In the genomic region with DNA sequence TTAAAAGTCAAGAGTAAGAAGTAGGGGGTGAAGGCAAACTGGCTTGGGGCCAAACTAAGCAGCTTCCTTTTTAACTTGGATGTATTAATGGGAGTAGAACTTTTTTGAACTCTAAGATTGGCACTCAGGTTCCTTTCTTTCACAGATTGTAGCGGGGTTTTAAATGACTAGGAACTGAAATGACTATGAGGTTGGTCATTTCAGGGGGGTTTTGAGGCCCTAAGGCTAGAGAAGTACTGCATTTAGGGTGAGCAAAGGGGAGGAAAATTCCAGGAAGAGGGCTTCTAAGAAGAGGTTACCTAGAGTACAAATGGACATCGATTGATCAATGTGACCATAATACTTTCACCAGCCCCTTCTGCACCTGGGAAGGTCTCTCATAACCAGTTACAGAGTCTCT, we compare ENCODE assay signal across 17 cellular contexts.
A peak's percentile ranks its signal among the peaks of the same experiment; 100 is the strongest.
DNase-seq lines count a peak whose midpoint lies in the region; ATAC-seq, FAIRE-seq and TF ChIP-seq lines count a peak whose summit lies in the region.
"Had no signal": no experiment of that assay in that cellular context is flagged by ENCODE, and none has a peak within 500 bp of the region (broad histone marks: within the 10 kb centered on the region; RNA-seq: fewer than 3 reads in every experiment).

No MANE protein-coding gene starts in this region.

- dilution Hi-C loops in mammary epithelial cell (cut with HindIII; ENCODE audit: low sequenced_read_pairs): no loop called here

- H3K79me2 ChIP-seq in mammary epithelial cell (ENCODE audit: insufficient read depth, low read length): no peaks in the 10 kb centered on the region

- no peak overlapping the region for H3K4me3 Mint-ChIP-seq in activated CD8-positive, alpha-beta T cell treated with anti-CD3 and anti-CD28 coated beads, Interleukin-2, amount 10 ng/mL, durations not matched to agents 7 days and 5 days
- no peak overlapping the region for H3K4me3 Mint-ChIP-seq in activated CD8-positive, alpha-beta T cell treated with anti-CD3 and anti-CD28 coated beads for 36 hours
- H3K4me3 Mint-ChIP-seq in MCF 10A (ENCODE audit: unreplicated experiment): no peak overlapping the region
- H3K4me3 Mint-ChIP-seq: CD14-positive monocyte, IgD-negative memory B cell had no signal

- H3K4me2 ChIP-seq in mammary epithelial cell (ENCODE audit: insufficient read depth, low read depth, low read length): no peak overlapping the region

- ATAC-seq in activated CD8-positive, alpha-beta T cell treated with anti-CD3 and anti-CD28 coated beads, Interleukin-2, amount 10 ng/mL, durations not matched to agents 7 days and 5 days: no peak
- no peak for ATAC-seq in activated CD8-positive, alpha-beta T cell treated with anti-CD3 and anti-CD28 coated beads for 36 hours

- H2AFZ ChIP-seq in mammary epithelial cell (ENCODE audit: low read depth, low read length): peak overlapping the region; percentile 18

- peaks cover 65% of the 10 kb centered on the region for H3K36me3 Mint-ChIP-seq in activated CD8-positive, alpha-beta T cell treated with anti-CD3 and anti-CD28 coated beads, Interleukin-2, amount 10 ng/mL, durations not matched to agents 7 days and 5 days (ENCODE audit: low read depth)
- no peaks in the 10 kb centered on the region for H3K36me3 Mint-ChIP-seq in activated CD8-positive, alpha-beta T cell treated with anti-CD3 and anti-CD28 coated beads for 36 hours (ENCODE audit: low read depth)
- no peaks in the 10 kb centered on the region for H3K36me3 Mint-ChIP-seq in MCF 10A (ENCODE audit: insufficient read depth, unreplicated experiment)
- H3K36me3 Mint-ChIP-seq: CD14-positive monocyte had no signal

- peaks cover 3% of the 10 kb centered on the region for H3K9me3 ChIP-seq in mammary epithelial cell (replicated peaks; ENCODE audit: insufficient read depth, low read length)
- H3K9me3 ChIP-seq: HAP-1 had no signal

- intact Hi-C loops in activated CD8-positive, alpha-beta T cell treated with anti-CD3 and anti-CD28 coated beads for 36 hours (cut with micrococcal nuclease): no loop called here
- intact Hi-C loops in mammary epithelial cell (cut with micrococcal nuclease): no loop called here
- intact Hi-C loops in MCF 10A (cut with micrococcal nuclease): no loop called here

- in situ Hi-C loops in mammary epithelial cell (cut with MboI; ENCODE audit: low sequenced_read_pairs in 2 of 2): loop anchor here in 1 of 2 donors (25.0 kb wide), 1 partner anchor 1128 kb away; a partner anchor contains a TSS

- no peak overlapping the region for H3K9ac ChIP-seq in mammary epithelial cell (ENCODE audit: insufficient read depth, low read length)

- H3K4me3 ChIP-seq in mammary epithelial cell (replicated peaks in 1 of 3; ENCODE audit: insufficient read depth in 1 of 3, low read depth in 2 of 3, low read length in 3 of 3): no peak overlapping the region
- H3K4me3 ChIP-seq: HAP-1 had no signal

- H4K20me1 ChIP-seq in mammary epithelial cell (ENCODE audit: insufficient read depth, low read length): no peaks in the 10 kb centered on the region

- CTCF ChIA-PET in activated CD8-positive, alpha-beta T cell treated with anti-CD3 and anti-CD28 coated beads, Interleukin-2, amount 10 ng/mL, durations not matched to agents 7 days and 5 days (lab: Charles Lee): interaction anchor here (0.7 to 1.2 kb wide), 2 partner anchors 12 to 15 kb away, joined by 3 read pairs; no protein-coding TSS in a partner anchor
- CTCF ChIA-PET in activated CD8-positive, alpha-beta T cell treated with anti-CD3 and anti-CD28 coated beads for 36 hours (lab: Charles Lee): interaction anchor here (0.9 to 1.1 kb wide), 2 partner anchors 11 to 20 kb away, joined by 3 to 4 read pairs; no protein-coding TSS in a partner anchor
- CTCF ChIA-PET in mammary epithelial cell (lab: Charles Lee; ENCODE audit: low non-redundant PET): no interaction called here
- CTCF ChIA-PET in MCF 10A (lab: Yijun Ruan, JAX): no interaction called here

- H3K27ac ChIP-seq in mammary epithelial cell (ENCODE audit: insufficient read depth, low read depth, low read length): no peak overlapping the region
- H3K27ac ChIP-seq: 22Rv1 had no signal

- BruUV-seq in mammary epithelial cell (replicated peaks; lab: Mats Ljungman, UMichigan): no TSS peak
- no TSS peak for BruUV-seq in MCF 10A (replicated peaks; lab: Mats Ljungman, UMichigan)

- peak; percentile 33 for FAIRE-seq in GM18507 (lab: Jason Lieb, UNC)
- FAIRE-seq: G401.6, GM12892, H1 had no signal

- TF ChIP-seq CTCF in activated CD8-positive, alpha-beta T cell treated with anti-CD3 and anti-CD28 coated beads for 36 hours (IDR thresholded peaks at IDR 0.05): no peak
- TF ChIP-seq CTCF in mammary epithelial cell (conservative IDR thresholded peaks at IDR 0.05 in 1 of 2, IDR thresholded peaks at IDR 0.05 in 1 of 2; ENCODE audit: extremely low read depth in 1 of 2, insufficient read depth in 1 of 2, low read depth in 1 of 2, low read length in 2 of 2): no peak
- no peak for TF ChIP-seq CTCF in MCF 10A (IDR thresholded peaks at IDR 0.05; ENCODE audit: unreplicated experiment)

- H3K9me3 Mint-ChIP-seq in activated CD8-positive, alpha-beta T cell treated with anti-CD3 and anti-CD28 coated beads, Interleukin-2, amount 10 ng/mL, durations not matched to agents 7 days and 5 days (ENCODE audit: insufficient read depth): peaks cover 30% of the 10 kb centered on the region
- no peaks in the 10 kb centered on the region for H3K9me3 Mint-ChIP-seq in activated CD8-positive, alpha-beta T cell treated with anti-CD3 and anti-CD28 coated beads for 36 hours
- H3K9me3 Mint-ChIP-seq in MCF 10A (ENCODE audit: unreplicated experiment): no peaks in the 10 kb centered on the region
- H3K9me3 Mint-ChIP-seq: IgD-negative memory B cell had no signal

- POLR2A ChIA-PET in activated CD8-positive, alpha-beta T cell treated with anti-CD3 and anti-CD28 coated beads, Interleukin-2, amount 10 ng/mL, durations not matched to agents 7 days and 5 days (lab: Charles Lee): no interaction called here
- POLR2A ChIA-PET in activated CD8-positive, alpha-beta T cell treated with anti-CD3 and anti-CD28 coated beads for 36 hours (lab: Charles Lee): interaction anchor here (1.0 to 1.3 kb wide), 2 partner anchors 10 to 31 kb away, joined by 3 to 5 read pairs; no protein-coding TSS in a partner anchor
- POLR2A ChIA-PET in MCF 10A (lab: Yijun Ruan, JAX): interaction anchor here (1.5 kb wide), 1 partner anchor 11 kb away, joined by 5 read pairs; no protein-coding TSS in a partner anchor

- 100% methylated on average over 2 of the region's 2 CpGs for WGBS in mammary epithelial cell (ENCODE audit: low coverage, missing lambda C conversion rate)

- no peaks in the 10 kb centered on the region for H3K27me3 ChIP-seq in mammary epithelial cell (ENCODE audit: insufficient read depth, low read length)

- DNase-seq in activated CD8-positive, alpha-beta T cell treated with anti-CD3 and anti-CD28 coated beads, Interleukin-2, amount 10 ng/mL, durations not matched to agents 7 days and 5 days: no peak
- DNase-seq in activated CD8-positive, alpha-beta T cell treated with anti-CD3 and anti-CD28 coated beads for 36 hours: no peak
- DNase-seq in mammary epithelial cell: no peak
- no peak for DNase-seq in MCF 10A (ENCODE audit: unreplicated experiment)
- no peak for DNase-seq in GM18507 (ENCODE audit: extremely low spot score, insufficient read length, low read depth)
- DNase-seq in NCI-H226: no peak
- no peak for DNase-seq in NCI-H446 (lab: John Stamatoyannopoulos, UW)
- DNase-seq: Calu3, DMS79 treated with DMSO at 0.1 percent for 48 hours, EL had no signal

- no peaks in the 10 kb centered on the region for H3K36me3 ChIP-seq in mammary epithelial cell (ENCODE audit: insufficient read depth, low read length)
- H3K36me3 ChIP-seq: HAP-1 had no signal

- peaks cover 5% of the 10 kb centered on the region for H3K27me3 Mint-ChIP-seq in activated CD8-positive, alpha-beta T cell treated with anti-CD3 and anti-CD28 coated beads, Interleukin-2, amount 10 ng/mL, durations not matched to agents 7 days and 5 days (ENCODE audit: low read depth)
- H3K27me3 Mint-ChIP-seq in activated CD8-positive, alpha-beta T cell treated with anti-CD3 and anti-CD28 coated beads for 36 hours: peaks cover 4% of the 10 kb centered on the region
- H3K27me3 Mint-ChIP-seq in MCF 10A (ENCODE audit: insufficient read depth, unreplicated experiment): no peaks in the 10 kb centered on the region

- peaks cover 25% of the 10 kb centered on the region for H3K4me1 ChIP-seq in mammary epithelial cell (ENCODE audit: insufficient read depth, low read length)
- H3K4me1 ChIP-seq: HAP-1 had no signal

- H3K4me1 Mint-ChIP-seq in activated CD8-positive, alpha-beta T cell treated with anti-CD3 and anti-CD28 coated beads, Interleukin-2, amount 10 ng/mL, durations not matched to agents 7 days and 5 days (ENCODE audit: low read depth): peaks cover 87% of the 10 kb centered on the region
- peaks cover 50% of the 10 kb centered on the region for H3K4me1 Mint-ChIP-seq in activated CD8-positive, alpha-beta T cell treated with anti-CD3 and anti-CD28 coated beads for 36 hours (ENCODE audit: low read depth)
- H3K4me1 Mint-ChIP-seq in MCF 10A (ENCODE audit: insufficient read depth, unreplicated experiment): peaks cover 15% of the 10 kb centered on the region

- peak overlapping the region; percentile 77 for H3K27ac Mint-ChIP-seq in activated CD8-positive, alpha-beta T cell treated with anti-CD3 and anti-CD28 coated beads, Interleukin-2, amount 10 ng/mL, durations not matched to agents 7 days and 5 days
- H3K27ac Mint-ChIP-seq in activated CD8-positive, alpha-beta T cell treated with anti-CD3 and anti-CD28 coated beads for 36 hours: no peak overlapping the region
- H3K27ac Mint-ChIP-seq in MCF 10A (ENCODE audit: low read depth, unreplicated experiment): no peak overlapping the region
- H3K27ac Mint-ChIP-seq: CD14-positive monocyte, IgD-negative memory B cell had no signal

Comparison
In these comparisons a context has a peak if more than half of its experiments do, and no peak if none do; other contexts are left out.
1. CTCF ChIA-PET loops: an anchor here in activated CD8-positive, alpha-beta T cell treated with anti-CD3 and anti-CD28 coated beads, Interleukin-2, amount 10 ng/mL, durations not matched to agents 7 days and 5 days (0.7 to 1.2 kb wide) and activated CD8-positive, alpha-beta T cell treated with anti-CD3 and anti-CD28 coated beads for 36 hours (0.9 to 1.1 kb wide); none called in mammary epithelial cell and MCF 10A.